Comparison of ENCODE assay signal across 1 cellular context in genomic region chr12:108852674-108853073, GRCh38.
TF ChIP-seq lines count a peak whose summit lies in the region.

No MANE protein-coding gene starts in this region.

TF ChIP-seq in SK-N-SH, 30 proteins besides CTCF, POLR2A, EP300 and RAD21:
- TF ChIP-seq ELF1 (IDR thresholded peaks at IDR 0.05): no peak
